ENCODE assay signal across 19 cellular contexts in the genomic region with DNA sequence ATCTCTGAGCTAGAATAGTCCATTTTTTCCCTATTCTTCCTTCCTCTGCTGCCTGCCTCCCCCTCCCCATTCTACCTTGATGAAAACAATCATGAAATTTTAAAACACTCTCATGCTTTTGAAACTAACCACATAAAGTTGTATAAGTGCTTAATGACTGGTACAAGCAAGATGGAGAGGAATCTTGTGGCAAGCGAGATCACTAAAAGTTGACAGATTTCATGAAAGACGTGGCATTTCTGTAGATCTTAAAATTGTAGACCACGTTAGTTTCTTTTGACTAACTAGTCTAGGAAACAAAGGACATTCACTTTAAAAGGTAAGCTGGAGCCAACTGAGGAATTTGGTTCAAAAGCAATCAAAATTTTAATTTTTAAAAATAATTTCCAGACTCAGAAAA. TPM values are rescaled to one million over a fixed set of nuclear protein-coding genes. Genes with fewer than 3 reads are reported as not detected.
A peak's percentile ranks its signal among the peaks of the same experiment; 100 is the strongest.
DNase-seq lines count a peak whose midpoint lies in the region; ATAC-seq lines count a peak whose summit lies in the region.
"Had no signal": no experiment of that assay in that cellular context is flagged by ENCODE, and none has a peak within 500 bp of the region (broad histone marks: within the 10 kb centered on the region; RNA-seq: fewer than 3 reads in every experiment).

No MANE protein-coding gene starts in this region.

- H3K27me3 Mint-ChIP-seq in activated CD8-positive, alpha-beta memory T cell treated with anti-CD3 and anti-CD28 coated beads, Interleukin-2, amount 10 ng/mL, durations not matched to agents 7 days and 5 days, result no peaks in the 10 kb centered on the region
- H3K27me3 Mint-ChIP-seq in activated naive CD8-positive, alpha-beta T cell treated with anti-CD3 and anti-CD28 coated beads, Interleukin-2, amount 50 U/mL, for 24 hours, result no peaks in the 10 kb centered on the region
- H3K27me3 Mint-ChIP-seq in activated naive CD8-positive, alpha-beta T cell treated with anti-CD3 and anti-CD28 coated beads for 36 hours, result peaks cover 3% of the 10 kb centered on the region
- no peaks in the 10 kb centered on the region for H3K27me3 Mint-ChIP-seq in activated T-helper 17 cell treated with anti-CD3 and anti-CD28 coated beads, Interleukin-2, amount 50 U/mL, for 72 hours
- H3K27me3 Mint-ChIP-seq: CD4-positive, alpha-beta memory T cell; CD4-positive, CD25-positive, alpha-beta regulatory T cell; CD8-positive, alpha-beta memory T cell had no signal

- H3K9me3 Mint-ChIP-seq in activated CD8-positive, alpha-beta memory T cell treated with anti-CD3 and anti-CD28 coated beads, Interleukin-2, amount 10 ng/mL, durations not matched to agents 7 days and 5 days (ENCODE audit: low read depth), result no peaks in the 10 kb centered on the region
- peaks cover 7% of the 10 kb centered on the region for H3K9me3 Mint-ChIP-seq in activated naive CD8-positive, alpha-beta T cell treated with anti-CD3 and anti-CD28 coated beads, Interleukin-2, amount 50 U/mL, for 24 hours
- H3K9me3 Mint-ChIP-seq in activated naive CD8-positive, alpha-beta T cell treated with anti-CD3 and anti-CD28 coated beads for 36 hours, result peaks cover 5% of the 10 kb centered on the region
- H3K9me3 Mint-ChIP-seq in activated T-helper 17 cell treated with anti-CD3 and anti-CD28 coated beads, Interleukin-2, amount 50 U/mL, for 72 hours, result peaks cover 6% of the 10 kb centered on the region
- H3K9me3 Mint-ChIP-seq in stimulated activated effector memory CD8-positive, alpha-beta T cell treated with anti-CD3 and anti-CD28 coated beads, Interleukin-12 subunit alpha, Interleukin-12 subunit beta, amount 100 ng/mL, for 72 hours, result no peaks in the 10 kb centered on the region

- CTCF ChIA-PET in activated CD8-positive, alpha-beta memory T cell treated with anti-CD3 and anti-CD28 coated beads, Interleukin-2, amount 10 ng/mL, durations not matched to agents 7 days and 5 days (lab: Charles Lee), result interaction anchor here (0.7 kb wide), 1 partner anchor 649 kb away, joined by 3 read pairs; no protein-coding TSS in a partner anchor

- peaks cover 36% of the 10 kb centered on the region for H3K36me3 Mint-ChIP-seq in activated CD8-positive, alpha-beta memory T cell treated with anti-CD3 and anti-CD28 coated beads, Interleukin-2, amount 10 ng/mL, durations not matched to agents 7 days and 5 days
- H3K36me3 Mint-ChIP-seq in activated naive CD8-positive, alpha-beta T cell treated with anti-CD3 and anti-CD28 coated beads, Interleukin-2, amount 50 U/mL, for 24 hours (ENCODE audit: low read depth), result peaks cover 4% of the 10 kb centered on the region
- H3K36me3 Mint-ChIP-seq in activated naive CD8-positive, alpha-beta T cell treated with anti-CD3 and anti-CD28 coated beads for 36 hours, result peaks cover 12% of the 10 kb centered on the region
- H3K36me3 Mint-ChIP-seq in activated T-helper 17 cell treated with anti-CD3 and anti-CD28 coated beads, Interleukin-2, amount 50 U/mL, for 72 hours (ENCODE audit: low read depth), result no peaks in the 10 kb centered on the region
- H3K36me3 Mint-ChIP-seq in stimulated activated effector memory CD8-positive, alpha-beta T cell treated with anti-CD3 and anti-CD28 coated beads, Interleukin-12 subunit alpha, Interleukin-12 subunit beta, amount 100 ng/mL, for 72 hours, result no peaks in the 10 kb centered on the region
- H3K36me3 Mint-ChIP-seq: CD14-positive monocyte; CD4-positive, alpha-beta memory T cell had no signal

- H3K4me1 Mint-ChIP-seq in activated CD8-positive, alpha-beta memory T cell treated with anti-CD3 and anti-CD28 coated beads, Interleukin-2, amount 10 ng/mL, durations not matched to agents 7 days and 5 days, result peaks cover 51% of the 10 kb centered on the region
- H3K4me1 Mint-ChIP-seq in activated naive CD8-positive, alpha-beta T cell treated with anti-CD3 and anti-CD28 coated beads, Interleukin-2, amount 50 U/mL, for 24 hours, result peaks cover 29% of the 10 kb centered on the region
- H3K4me1 Mint-ChIP-seq in activated naive CD8-positive, alpha-beta T cell treated with anti-CD3 and anti-CD28 coated beads for 36 hours, result peaks cover 26% of the 10 kb centered on the region
- peaks cover 28% of the 10 kb centered on the region for H3K4me1 Mint-ChIP-seq in activated T-helper 17 cell treated with anti-CD3 and anti-CD28 coated beads, Interleukin-2, amount 50 U/mL, for 72 hours
- H3K4me1 Mint-ChIP-seq in stimulated activated effector memory CD8-positive, alpha-beta T cell treated with anti-CD3 and anti-CD28 coated beads, Interleukin-12 subunit alpha, Interleukin-12 subunit beta, amount 100 ng/mL, for 72 hours, result peaks cover 36% of the 10 kb centered on the region

- DNase-seq in activated CD8-positive, alpha-beta memory T cell treated with anti-CD3 and anti-CD28 coated beads, Interleukin-2, amount 10 ng/mL, durations not matched to agents 7 days and 5 days, result no peak
- DNase-seq in activated CD8-positive, alpha-beta memory T cell treated with anti-CD3 and anti-CD28 coated beads, Interleukin-2, amount 50 U/mL, for 4 hours, result no peak
- DNase-seq in activated naive CD8-positive, alpha-beta T cell treated with anti-CD3 and anti-CD28 coated beads, Interleukin-2, amount 50 U/mL, for 24 hours, result no peak
- no peak for DNase-seq in activated naive CD8-positive, alpha-beta T cell treated with anti-CD3 and anti-CD28 coated beads for 36 hours
- no peak for DNase-seq in stimulated activated effector memory CD8-positive, alpha-beta T cell treated with anti-CD3 and anti-CD28 coated beads, Interleukin-12 subunit alpha, Interleukin-12 subunit beta, amount 100 ng/mL, for 72 hours (ENCODE audit: low spot score in 2 of 2)
- no peak for DNase-seq in D341Med (ENCODE audit: low spot score)
- DNase-seq: 8988T; ACHN; BE2C; C1 segment of cervical spinal cord; CD4-positive, alpha-beta memory T cell; CD4-positive, CD25-positive, alpha-beta regulatory T cell; CD8-positive, alpha-beta memory T cell; COR-L47; DMS79 treated with DMSO at 0.1 percent for 48 hours; GF-D8 had no signal

- H3K4me3 Mint-ChIP-seq in activated CD8-positive, alpha-beta memory T cell treated with anti-CD3 and anti-CD28 coated beads, Interleukin-2, amount 10 ng/mL, durations not matched to agents 7 days and 5 days, result no peak overlapping the region
- H3K4me3 Mint-ChIP-seq in activated naive CD8-positive, alpha-beta T cell treated with anti-CD3 and anti-CD28 coated beads, Interleukin-2, amount 50 U/mL, for 24 hours, result no peak overlapping the region
- no peak overlapping the region for H3K4me3 Mint-ChIP-seq in activated naive CD8-positive, alpha-beta T cell treated with anti-CD3 and anti-CD28 coated beads for 36 hours
- no peak overlapping the region for H3K4me3 Mint-ChIP-seq in activated T-helper 17 cell treated with anti-CD3 and anti-CD28 coated beads, Interleukin-2, amount 50 U/mL, for 72 hours
- H3K4me3 Mint-ChIP-seq in stimulated activated effector memory CD8-positive, alpha-beta T cell treated with anti-CD3 and anti-CD28 coated beads, Interleukin-12 subunit alpha, Interleukin-12 subunit beta, amount 100 ng/mL, for 72 hours, result no peak overlapping the region
- H3K4me3 Mint-ChIP-seq: CD14-positive monocyte; CD4-positive, alpha-beta memory T cell; CD4-positive, CD25-positive, alpha-beta regulatory T cell; CD8-positive, alpha-beta memory T cell had no signal

- no peak for ATAC-seq in activated CD8-positive, alpha-beta memory T cell treated with anti-CD3 and anti-CD28 coated beads, Interleukin-2, amount 10 ng/mL, durations not matched to agents 7 days and 5 days
- peak; percentile 15 for ATAC-seq in activated naive CD8-positive, alpha-beta T cell treated with anti-CD3 and anti-CD28 coated beads, Interleukin-2, amount 50 U/mL, for 24 hours
- ATAC-seq in activated T-helper 17 cell treated with anti-CD3 and anti-CD28 coated beads, Interleukin-2, amount 50 U/mL, for 72 hours (replicated peaks), result peak; percentile 13
- ATAC-seq in stimulated activated effector memory CD8-positive, alpha-beta T cell treated with anti-CD3 and anti-CD28 coated beads, Interleukin-12 subunit alpha, Interleukin-12 subunit beta, amount 100 ng/mL, for 72 hours, result peak; percentile 49

- peak overlapping the region; percentile 12 for H3K27ac Mint-ChIP-seq in activated CD8-positive, alpha-beta memory T cell treated with anti-CD3 and anti-CD28 coated beads, Interleukin-2, amount 10 ng/mL, durations not matched to agents 7 days and 5 days
- H3K27ac Mint-ChIP-seq in activated naive CD8-positive, alpha-beta T cell treated with anti-CD3 and anti-CD28 coated beads, Interleukin-2, amount 50 U/mL, for 24 hours, result no peak overlapping the region
- no peak overlapping the region for H3K27ac Mint-ChIP-seq in activated naive CD8-positive, alpha-beta T cell treated with anti-CD3 and anti-CD28 coated beads for 36 hours
- H3K27ac Mint-ChIP-seq in activated T-helper 17 cell treated with anti-CD3 and anti-CD28 coated beads, Interleukin-2, amount 50 U/mL, for 72 hours, result no peak overlapping the region
- H3K27ac Mint-ChIP-seq in stimulated activated effector memory CD8-positive, alpha-beta T cell treated with anti-CD3 and anti-CD28 coated beads, Interleukin-12 subunit alpha, Interleukin-12 subunit beta, amount 100 ng/mL, for 72 hours, result no peak overlapping the region
- H3K27ac Mint-ChIP-seq: CD14-positive monocyte; CD4-positive, alpha-beta memory T cell; CD4-positive, CD25-positive, alpha-beta regulatory T cell; CD8-positive, alpha-beta memory T cell had no signal

RNA-seq across cellular contexts. Expression of a gene that starts 35.4 kb away (rescaled TPM):
- 1 to 10 TPM; 5.2 to 9.4 TPM for total RNA-seq in activated CD8-positive, alpha-beta memory T cell treated with anti-CD3 and anti-CD28 coated beads, Interleukin-2, amount 10 ng/mL, durations not matched to agents 7 days and 5 days
- total RNA-seq in activated naive CD8-positive, alpha-beta T cell treated with anti-CD3 and anti-CD28 coated beads for 36 hours, result 1 to 10 TPM; 1.1 to 1.3 TPM
- 1 to 10 TPM; 1.3 to 2.0 TPM for total RNA-seq in activated T-helper 17 cell treated with anti-CD3 and anti-CD28 coated beads, Interleukin-2, amount 50 U/mL, for 72 hours
- total RNA-seq: A673 had no signal
